In the genomic region with DNA sequence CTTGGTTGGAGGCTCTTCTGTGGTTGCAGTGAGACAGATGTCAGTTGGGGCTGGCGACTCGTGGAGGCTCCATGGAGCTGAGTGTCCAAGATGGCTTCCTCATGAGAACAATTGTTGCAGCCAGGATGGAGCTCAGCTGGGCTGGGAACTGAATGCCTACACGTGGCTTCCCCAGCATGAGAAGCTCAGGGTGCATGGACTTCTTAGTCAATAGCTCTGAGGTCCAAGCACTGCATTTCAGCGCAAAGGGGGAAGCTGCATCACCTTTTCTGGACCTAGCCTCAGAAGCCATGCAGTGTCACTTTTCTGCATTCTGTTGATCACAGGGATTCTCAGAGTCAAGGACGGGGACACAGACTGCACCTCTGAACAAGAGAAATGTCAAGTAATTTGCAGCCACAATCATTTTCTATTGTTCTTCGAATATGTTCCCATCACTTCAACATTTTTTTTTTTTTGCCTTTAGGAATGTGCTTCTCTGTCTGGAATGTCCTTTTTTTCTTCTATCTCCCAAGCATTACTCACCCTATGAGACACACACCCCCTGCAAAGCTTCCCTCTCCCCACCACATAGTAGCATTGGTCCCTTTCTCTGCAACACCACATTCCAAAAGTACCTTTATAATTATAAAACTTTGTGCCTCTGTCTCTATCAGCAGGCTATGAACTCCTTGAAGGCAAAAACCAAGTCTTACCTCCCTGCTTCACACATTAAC, we compare ENCODE assay signal across 17 cellular contexts. TPM values are rescaled to one million over a fixed set of nuclear protein-coding genes. Genes with fewer than 3 reads are reported as not detected.
DNase-seq lines count a peak whose midpoint lies in the region; ATAC-seq, FAIRE-seq and TF ChIP-seq lines count a peak whose summit lies in the region.
"Had no signal": no experiment of that assay in that cellular context is flagged by ENCODE, and none has a peak within 500 bp of the region (broad histone marks: within the 10 kb centered on the region; RNA-seq: fewer than 3 reads in every experiment).

No MANE protein-coding gene starts in this region.

- H3K27ac Mint-ChIP-seq in Calu3 (ENCODE audit: unreplicated experiment) = no peak overlapping the region

- no peaks in the 10 kb centered on the region for H3K36me3 Mint-ChIP-seq in Calu3 (ENCODE audit: insufficient read depth, unreplicated experiment)

- WGBS in aorta, 2 donors = 65 to 78% methylated on average over 6 of the region's 6 CpGs

- no peak overlapping the region for H3K27ac ChIP-seq in aorta (ENCODE audit: low read depth in 1 of 2, low read length in 2 of 2)
- H3K27ac ChIP-seq: 22Rv1 had no signal

- H3K4me3 ChIP-seq in aorta (ENCODE audit: low read length in 2 of 2) = no peak overlapping the region
- H3K4me3 ChIP-seq: GM12878 had no signal

- no peaks in the 10 kb centered on the region for H3K4me1 ChIP-seq in aorta (ENCODE audit: control insufficient read depth in 1 of 2, insufficient read depth in 2 of 2, low read length in 2 of 2)

- no peaks in the 10 kb centered on the region for H3K36me3 ChIP-seq in aorta (ENCODE audit: control insufficient read depth in 1 of 2, insufficient read depth in 2 of 2, low read length in 1 of 2)

- no peak for TF ChIP-seq CTCF in D721Med (IDR thresholded peaks at IDR 0.05; ENCODE audit: insufficient read depth, missing control alignments)
- TF ChIP-seq CTCF in Calu3 (IDR thresholded peaks at IDR 0.05; ENCODE audit: unreplicated experiment) = no peak

- CTCF ChIA-PET in Calu3 (lab: Charles Lee) = interaction anchor here (1.2 kb wide), 1 partner anchor 12 kb away, joined by 5 read pairs; no protein-coding TSS in a partner anchor

- H3K9me3 ChIP-seq in aorta (ENCODE audit: control insufficient read depth, low read length) = no peaks in the 10 kb centered on the region

- H3K27me3 ChIP-seq in aorta (ENCODE audit: control insufficient read depth in 1 of 2, insufficient read depth in 2 of 2, low read length in 1 of 2) = no peaks in the 10 kb centered on the region

- intact Hi-C loops in Calu3 (cut with micrococcal nuclease; ENCODE audit: unreplicated experiment) (no loop called here), aorta (cut with DNase I) (loop anchor here in 1 of 2 donors (10.0 kb wide), 1 partner anchor 192 kb away; no protein-coding TSS in a partner anchor)

- no peak for ATAC-seq in aorta (ENCODE audit: low FRiP score)
- ATAC-seq: GM12878, HCT116, Right ventricle myocardium inferior had no signal

- H3K4me3 Mint-ChIP-seq in Calu3 (ENCODE audit: low read depth, unreplicated experiment) = no peak overlapping the region

- H3K27me3 Mint-ChIP-seq in Calu3 (ENCODE audit: unreplicated experiment) = no peaks in the 10 kb centered on the region

- H3K9me3 Mint-ChIP-seq in Calu3 (ENCODE audit: low read depth, unreplicated experiment) = no peaks in the 10 kb centered on the region

- no TSS peak for BruUV-seq in Calu3 (replicated peaks; lab: Mats Ljungman, UMichigan)

- FAIRE-seq in D721Med (lab: Jason Lieb, UNC) = no peak
- no peak for FAIRE-seq in HTR-8/SVneo (lab: Jason Lieb, UNC)
- FAIRE-seq: GM12878 had no signal

- peaks cover 35% of the 10 kb centered on the region for H3K4me1 Mint-ChIP-seq in Calu3 (ENCODE audit: low read depth, unreplicated experiment)

- DNase-seq in A172 (ENCODE audit: low spot score) (peak; percentile 80), HS-5 (ENCODE audit: low read depth) (peak; percentile 62), astrocyte of the hippocampus (ENCODE audit: low read depth, low spot score) (peak; percentile 80), kidney glomerular epithelial cell (lab: John Stamatoyannopoulos, UW) (peak; percentile 78), D721Med (ENCODE audit: insufficient read length, low spot score) (no peak), Calu3 (no peak), aorta (no peak), HTR-8/SVneo (ENCODE audit: insufficient read length, low spot score) (no peak)
- DNase-seq: activated CD4-positive, alpha-beta T cell treated with anti-CD3 and anti-CD28 coated beads for 1 hour; activated CD8-positive, alpha-beta memory T cell treated with anti-CD3 and anti-CD28 coated beads, Interleukin-2, amount 50 U/mL, for 48 hours; NCI-H187 treated with DMSO at 0.1 percent for 48 hours had no signal

RNA-seq across cellular contexts. Expression of a gene that starts 57.5 kb away (rescaled TPM):
- total RNA-seq in A172 (2014; rRNA removed; shearing (Covaris generic)) = 0.17 and 0.57 TPM in 2 replicates
- total RNA-seq in Calu3 (2022) (29.5 and 32.5 TPM in 2 replicates), aorta (10 to 100 TPM in 1 of 2 donors, 1 to 10 TPM in 1; 6.4 to 14.5 TPM)
- 1 to 10 TPM; 3.4 to 4.6 TPM for polyA plus RNA-seq in aorta
- total RNA-seq: osteocyte; T-helper 2 cell treated with Interferon-gamma antibody and Interleukin-4, amounts not matched to agents 100 ng/mL and 5 ng/mL, for 36 hours had no signal

Comparison
In these comparisons a context has a peak if more than half of its experiments do, and no peak if none do; other contexts are left out.
1. DNase-seq: peak in A172 (single experiment), HS-5 (single experiment), astrocyte of the hippocampus (single experiment) and kidney glomerular epithelial cell (single experiment); none in D721Med (single experiment), Calu3 (single experiment), aorta (0 of 2) and HTR-8/SVneo (single experiment).